ENCODE assay signal across 8 cellular contexts in the genomic region with DNA sequence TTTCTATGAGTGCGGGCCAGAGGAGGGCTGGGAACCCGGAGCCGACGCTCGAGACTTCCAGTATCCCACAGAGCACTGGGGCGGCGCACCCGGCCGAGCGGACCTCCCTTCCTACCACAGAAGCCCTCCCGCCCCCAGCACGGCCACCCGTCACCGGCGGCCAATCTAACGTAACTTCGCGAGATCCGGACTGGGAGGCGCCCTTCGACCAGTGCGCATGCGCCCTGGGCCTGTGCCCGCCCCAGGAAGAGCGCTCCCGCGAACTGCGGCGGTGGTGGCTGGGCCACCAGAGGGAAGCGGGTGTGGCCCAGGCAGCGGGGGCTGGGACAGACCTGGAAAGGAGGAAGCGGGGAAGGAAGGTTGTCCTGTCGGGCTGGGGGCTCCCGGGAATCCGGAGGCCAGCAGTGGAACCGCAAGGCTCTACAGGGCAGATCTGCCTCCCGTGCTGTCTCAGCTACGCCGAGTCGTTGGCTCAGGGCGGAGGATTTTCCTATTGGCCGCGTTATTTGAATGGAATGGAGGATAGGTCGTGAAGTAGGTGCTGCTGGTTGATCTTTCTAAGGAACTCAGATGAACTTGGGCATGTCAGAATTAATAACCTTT. TPM values are rescaled to one million over a fixed set of nuclear protein-coding genes. Genes with fewer than 3 reads are reported as not detected.
DNase-seq lines count a peak whose midpoint lies in the region; ATAC-seq and TF ChIP-seq lines count a peak whose summit lies in the region.

A gene (minus strand): TSS at position 77 of the 603 bp plus-strand sequence. CDS start 166 bp downstream, outside the sequence.

- intact Hi-C loops in activated CD4-positive, alpha-beta memory T cell treated with anti-CD3 and anti-CD28 coated beads for 36 hours (cut with micrococcal nuclease) = loop anchor here (1.0 to 2.0 kb wide), 3 partner anchors 48 to 252 kb away; no protein-coding TSS in a partner anchor
- intact Hi-C loops in dorsolateral prefrontal cortex (cut with DNase I) (loop anchor here in 1 of 2 donors (10.0 kb wide), 1 partner anchor 250 kb away; no protein-coding TSS in a partner anchor), right lobe of liver (cut with DNase I) (no loop called here)

- peak within 1 kb of the TSS; percentile 99 for H3K27ac Mint-ChIP-seq in activated CD4-positive, alpha-beta memory T cell treated with anti-CD3 and anti-CD28 coated beads for 36 hours

- peaks cover 9% of the 10 kb centered on the region for H3K36me3 Mint-ChIP-seq in activated CD4-positive, alpha-beta memory T cell treated with anti-CD3 and anti-CD28 coated beads for 36 hours

- no peaks in the 10 kb centered on the region for H3K9me3 Mint-ChIP-seq in activated CD4-positive, alpha-beta memory T cell treated with anti-CD3 and anti-CD28 coated beads for 36 hours

- CTCF ChIA-PET in activated CD4-positive, alpha-beta memory T cell treated with anti-CD3 and anti-CD28 coated beads for 36 hours (lab: Charles Lee) = interaction anchor here (0.6 kb wide), 1 partner anchor 48 kb away, joined by 3 read pairs; no protein-coding TSS in a partner anchor

- peaks cover 0 to 6% (median 0%) of the 10 kb centered on the region in 4 donors for H3K4me1 ChIP-seq in right lobe of liver

- no peaks in the 10 kb centered on the region for H3K36me3 ChIP-seq in right lobe of liver

- H3K27ac ChIP-seq in dorsolateral prefrontal cortex (peak within 1 kb of the TSS; percentile 51 to 99 (median 96)), right lobe of liver (peak within 1 kb of the TSS; percentile 86 to 97 (median 88))

- DNase-seq in CD1c-positive myeloid dendritic cell (ENCODE audit: extremely low spot score) (peak; percentile 99), NCI-H82 (lab: John Stamatoyannopoulos, UW) (peak; percentile 99), dorsolateral prefrontal cortex (peak; percentile 91 to 97 (median 94)), right lobe of liver (peak; percentile 98 to 99 (median 99))
- peak; percentile 97 for DNase-seq in activated CD4-positive, alpha-beta memory T cell treated with anti-CD3 and anti-CD28 coated beads for 36 hours
- peak; percentile 91 to 92 for DNase-seq in stimulated activated CD4-positive, alpha-beta T cell treated with anti-CD3 and anti-CD28 coated beads, Interleukin-4, amount 100 ng/mL, for 4 hours

- H3K4me3 ChIP-seq in dorsolateral prefrontal cortex (peak within 1 kb of the TSS; percentile 55 to 99 (median 91)), right lobe of liver (peak within 1 kb of the TSS; percentile 82 to 94 (median 84))

- 1% methylated on average over 18 of the region's 44 CpGs for WGBS in right lobe of liver (ENCODE audit: insufficient coverage, low coverage, low lambda C conversion rate, missing lambda C conversion rate)

- TF ChIP-seq CTCF in dorsolateral prefrontal cortex (IDR thresholded peaks at IDR 0.05 in 54 of 56, conservative IDR thresholded peaks at IDR 0.05 in 2 of 56; ENCODE audit: low read depth in 1 of 56, partially characterized antibody in 56 of 56) = peak in 49 of 56 donors; percentile 4 to 65 (median 42)
- TF ChIP-seq CTCF in right lobe of liver (IDR thresholded peaks at IDR 0.05) = peak in 1 of 4 donors; percentile 23

- no peaks in the 10 kb centered on the region for H3K27me3 Mint-ChIP-seq in activated CD4-positive, alpha-beta memory T cell treated with anti-CD3 and anti-CD28 coated beads for 36 hours

- peaks cover 33% of the 10 kb centered on the region for H3K4me1 Mint-ChIP-seq in activated CD4-positive, alpha-beta memory T cell treated with anti-CD3 and anti-CD28 coated beads for 36 hours (ENCODE audit: low read depth)

- POLR2A ChIA-PET in activated CD4-positive, alpha-beta memory T cell treated with anti-CD3 and anti-CD28 coated beads for 36 hours (lab: Charles Lee) = interaction anchor here (1.0 kb wide), 2 partner anchors 10 to 49 kb away, joined by 3 read pairs; no protein-coding TSS in a partner anchor

- no peaks in the 10 kb centered on the region for H3K27me3 ChIP-seq in dorsolateral prefrontal cortex
- H3K27me3 ChIP-seq in right lobe of liver = no peaks in the 10 kb centered on the region

- peak; percentile 98 for TF ChIP-seq POLR2A in right lobe of liver (IDR thresholded peaks at IDR 0.05)

- peak; percentile 85 for ATAC-seq in GM19397 (IDR thresholded peaks at IDR 0.05; ENCODE audit: unreplicated experiment)
- ATAC-seq in HG03571 (IDR thresholded peaks at IDR 0.05; ENCODE audit: unreplicated experiment) = peak; percentile 87
- peak; percentile 95 to 98 (median 96) for ATAC-seq in right lobe of liver

- peak within 1 kb of the TSS; percentile 85 for H3K4me3 Mint-ChIP-seq in activated CD4-positive, alpha-beta memory T cell treated with anti-CD3 and anti-CD28 coated beads for 36 hours

- no peaks in the 10 kb centered on the region for H3K9me3 ChIP-seq in right lobe of liver

RNA-seq across cellular contexts. Expression of the gene that starts here (rescaled TPM):
- total RNA-seq in activated CD4-positive, alpha-beta memory T cell treated with anti-CD3 and anti-CD28 coated beads for 36 hours = 10 to 100 TPM; 74.5 to 75.7 TPM
- total RNA-seq in dorsolateral prefrontal cortex (100 to 1,000 TPM in 119 of 120 experiments, 10 to 100 TPM in 1; 96.4 to 234 (median 174) TPM), right lobe of liver (10 to 100 TPM; 13.1 to 21.0 (median 19.2) TPM)

Comparison
In these comparisons a context has a peak if more than half of its experiments do, and no peak if none do; other contexts are left out.
1. Peak in every context shown above with its lines: DNase-seq, ATAC-seq, H3K4me3 ChIP-seq and H3K27ac ChIP-seq.